Comparison of ENCODE assay signal across 8 cellular contexts in genomic region chr7:102479207-102479584, GRCh38. TPM values are rescaled to one million over a fixed set of nuclear protein-coding genes. Genes with fewer than 3 reads are reported as not detected.
DNase-seq lines count a peak whose midpoint lies in the region; ATAC-seq and TF ChIP-seq lines count a peak whose summit lies in the region.
"Not testable (repeated sequence)": the region's sequence is repeated elsewhere in the genome, so short reads cannot be mapped to it uniquely, and the experiment has no call there.

No MANE protein-coding gene starts in this region.

- H2AFZ ChIP-seq in mammary epithelial cell (ENCODE audit: low read depth, low read length) = peak overlapping the region; percentile 59
- peak overlapping the region; percentile 49 for H2AFZ ChIP-seq in neuronal stem cell (ENCODE audit: low read length)

- H3K79me2 ChIP-seq in mammary epithelial cell (ENCODE audit: insufficient read depth, low read length) = not testable (repeated sequence)

- not testable (repeated sequence) for H3K23ac ChIP-seq in neuronal stem cell (ENCODE audit: low read depth, low read length, poor library complexity)

- not testable (repeated sequence) for BruUV-seq in mammary epithelial cell (replicated peaks; lab: Mats Ljungman, UMichigan)

- H4K91ac ChIP-seq in neuronal stem cell (ENCODE audit: low read depth, low read length, poor library complexity) = not testable (repeated sequence)

- not testable (repeated sequence) for DNase-seq in RWPE2 (ENCODE audit: low spot score); mammary epithelial cell; neuronal stem cell (ENCODE audit: low spot score)

- not testable (repeated sequence) for H3K27ac ChIP-seq in RWPE2 (ENCODE audit: poor library complexity, severe bottlenecking); mammary epithelial cell (ENCODE audit: insufficient read depth, low read depth, low read length); neuronal stem cell (replicated peaks; ENCODE audit: low read length)

- ATAC-seq in GM18502 (IDR thresholded peaks at IDR 0.05; ENCODE audit: poor library complexity, unreplicated experiment) (peak; percentile 39), GM19395 (IDR thresholded peaks at IDR 0.05; ENCODE audit: unreplicated experiment) (peak; percentile 36), GM21737 (IDR thresholded peaks at IDR 0.05; ENCODE audit: unreplicated experiment) (peak; percentile 3), HG02970 (IDR thresholded peaks at IDR 0.05; ENCODE audit: low FRiP score, unreplicated experiment) (peak; percentile 30), HG03378 (IDR thresholded peaks at IDR 0.05; ENCODE audit: unreplicated experiment) (peak; percentile 30), RWPE2 (ENCODE audit: low read depth) (peak; percentile 21)

- not testable (repeated sequence) for H3K4me1 ChIP-seq in RWPE2 (ENCODE audit: insufficient read depth, poor library complexity, severe bottlenecking); mammary epithelial cell (ENCODE audit: insufficient read depth, low read length); neuronal stem cell (ENCODE audit: control insufficient read depth in 2 of 2, insufficient read depth in 1 of 2, low read depth in 1 of 2, low read length in 2 of 2)

- H4K20me1 ChIP-seq in mammary epithelial cell (ENCODE audit: insufficient read depth, low read length) = not testable (repeated sequence)

- H3K36me3 ChIP-seq in RWPE2 (ENCODE audit: low read depth); mammary epithelial cell (ENCODE audit: insufficient read depth, low read length); neuronal stem cell (replicated peaks in 1 of 2; ENCODE audit: control insufficient read depth in 2 of 2, insufficient read depth in 2 of 2, low read length in 2 of 2): not testable (repeated sequence)

- H3K27me3 ChIP-seq in RWPE2 (ENCODE audit: insufficient read depth, poor library complexity, severe bottlenecking); mammary epithelial cell (ENCODE audit: insufficient read depth, low read length); neuronal stem cell (ENCODE audit: control insufficient read depth in 3 of 3, insufficient read depth in 3 of 3, low read depth in 1 of 3, low read length in 3 of 3): not testable (repeated sequence)

- CTCF ChIA-PET in mammary epithelial cell (lab: Charles Lee; ENCODE audit: low non-redundant PET) = not testable (repeated sequence)

- not testable (repeated sequence) for H4K8ac ChIP-seq in neuronal stem cell (ENCODE audit: low read depth, low read length)

- not testable (repeated sequence) for TF ChIP-seq CTCF in RWPE2 (IDR thresholded peaks at IDR 0.05; ENCODE audit: poor library complexity, severe bottlenecking); mammary epithelial cell (conservative IDR thresholded peaks at IDR 0.05 in 1 of 2, IDR thresholded peaks at IDR 0.05 in 1 of 2; ENCODE audit: extremely low read depth in 1 of 2, insufficient read depth in 1 of 2, low read depth in 1 of 2, low read length in 2 of 2)

- not testable (repeated sequence) for H3K9me3 ChIP-seq in RWPE2 (ENCODE audit: severe bottlenecking); mammary epithelial cell (replicated peaks; ENCODE audit: insufficient read depth, low read length); neuronal stem cell (replicated peaks in 1 of 2; ENCODE audit: control insufficient read depth in 2 of 2, insufficient read depth in 1 of 2, low read depth in 1 of 2, low read length in 2 of 2)

- in situ Hi-C loops in mammary epithelial cell (cut with MboI; ENCODE audit: low sequenced_read_pairs in 2 of 2) = not testable (repeated sequence)

- no CpG with 5 or more reads among the region's 10 CpGs for WGBS in mammary epithelial cell (ENCODE audit: low coverage, missing lambda C conversion rate)
- WGBS in neuronal stem cell (ENCODE audit: extremely low coverage in 2 of 2, insufficient read length in 2 of 2, insufficient replicate concordance in 1 of 2), 2 donors = no CpG with 5 or more reads among the region's 10 CpGs

- not testable (repeated sequence) for H2AK5ac ChIP-seq in neuronal stem cell (ENCODE audit: low read depth, low read length)

- not testable (repeated sequence) for H2BK12ac ChIP-seq in neuronal stem cell (ENCODE audit: low read length)

- H3K79me1 ChIP-seq in neuronal stem cell (ENCODE audit: low read depth, low read length) = not testable (repeated sequence)

- not testable (repeated sequence) for H3K9ac ChIP-seq in mammary epithelial cell (ENCODE audit: insufficient read depth, low read length); neuronal stem cell (ENCODE audit: low read depth, low read length, poor library complexity)

- H3K14ac ChIP-seq in neuronal stem cell (ENCODE audit: low read length) = not testable (repeated sequence)

- not testable (repeated sequence) for H3K4ac ChIP-seq in neuronal stem cell (ENCODE audit: low read length)

- intact Hi-C loops in mammary epithelial cell (cut with micrococcal nuclease) = not testable (repeated sequence)

- H2BK120ac ChIP-seq in neuronal stem cell (ENCODE audit: low read depth, low read length) = not testable (repeated sequence)

- not testable (repeated sequence) for H2BK5ac ChIP-seq in neuronal stem cell (ENCODE audit: low read length)

- dilution Hi-C loops in mammary epithelial cell (cut with HindIII; ENCODE audit: low sequenced_read_pairs) = not testable (repeated sequence)

- H3K4me3 ChIP-seq in RWPE2 (ENCODE audit: severe bottlenecking); mammary epithelial cell (replicated peaks in 1 of 3; ENCODE audit: insufficient read depth in 1 of 3, low read depth in 2 of 3, low read length in 3 of 3): not testable (repeated sequence)
- H3K4me3 ChIP-seq in neuronal stem cell (ENCODE audit: low read length in 2 of 2) = peak overlapping the region in 1 of 2 donors; percentile 37

- not testable (repeated sequence) for H2BK15ac ChIP-seq in neuronal stem cell (ENCODE audit: low read length)

- not testable (repeated sequence) for H3K18ac ChIP-seq in neuronal stem cell (ENCODE audit: low read length)

- H3K4me2 ChIP-seq in mammary epithelial cell (ENCODE audit: insufficient read depth, low read depth, low read length); neuronal stem cell (ENCODE audit: insufficient read depth, low read length, poor library complexity, severe bottlenecking): not testable (repeated sequence)

RNA-seq across cellular contexts. Expression of gene POLR2J, which starts 0.5 kb away (rescaled TPM):
- 10 to 100 TPM; 19.3 to 50.5 TPM for total RNA-seq in mammary epithelial cell
- 75.1 TPM for polyA plus RNA-seq in mammary epithelial cell
- 5.2 TPM for polyA minus RNA-seq in mammary epithelial cell
- 136 TPM for polyA plus RNA-seq in neuronal stem cell (2013, experiment 1 of 2)
- 136 TPM for polyA plus RNA-seq in neuronal stem cell (2013, experiment 2 of 2)

RNA-seq across cellular contexts. Expression of gene LRWD1, which starts 14.4 kb away (rescaled TPM):
- 10 to 100 TPM; 17.8 to 18.3 TPM for total RNA-seq in mammary epithelial cell
- 18.0 TPM for polyA plus RNA-seq in mammary epithelial cell
- polyA minus RNA-seq in mammary epithelial cell = 10.0 TPM
- 11.0 TPM for polyA plus RNA-seq in neuronal stem cell (2013, experiment 1 of 2)
- polyA plus RNA-seq in neuronal stem cell (2013, experiment 2 of 2) = 11.6 TPM

RNA-seq across cellular contexts. Expression of gene ALKBH4, which starts 14.5 kb away (rescaled TPM):
- total RNA-seq in mammary epithelial cell = 10 to 100 TPM in 1 of 2 donors, 1 to 10 TPM in 1; 9.2 to 12.5 TPM
- polyA plus RNA-seq in mammary epithelial cell = 5.3 TPM
- polyA minus RNA-seq in mammary epithelial cell = 0.41 TPM
- polyA plus RNA-seq in neuronal stem cell (2013, experiment 1 of 2) = 13.2 TPM
- polyA plus RNA-seq in neuronal stem cell (2013, experiment 2 of 2) = 13.2 TPM

RNA-seq across cellular contexts. Expression of gene RASA4B, which starts 38.4 kb away (rescaled TPM):
- under 1 TPM; 0.67 to 0.75 TPM for total RNA-seq in mammary epithelial cell
- polyA plus RNA-seq in mammary epithelial cell = 0.51 TPM
- polyA minus RNA-seq in mammary epithelial cell = 0.67 TPM
- 9.5 TPM for polyA plus RNA-seq in neuronal stem cell (2013, experiment 1 of 2)
- 9.5 TPM for polyA plus RNA-seq in neuronal stem cell (2013, experiment 2 of 2)

RNA-seq across cellular contexts. Expression of gene ORAI2, which starts 45.8 kb away (rescaled TPM):
- total RNA-seq in mammary epithelial cell = 10 to 100 TPM; 17.3 to 28.0 TPM
- polyA plus RNA-seq in mammary epithelial cell = 10.7 TPM
- 13.6 TPM for polyA minus RNA-seq in mammary epithelial cell
- polyA plus RNA-seq in neuronal stem cell (2013, experiment 1 of 2) = 31.9 TPM
- 32.2 TPM for polyA plus RNA-seq in neuronal stem cell (2013, experiment 2 of 2)
